ENCODE assay signal across 1 cellular context in the genomic region with DNA sequence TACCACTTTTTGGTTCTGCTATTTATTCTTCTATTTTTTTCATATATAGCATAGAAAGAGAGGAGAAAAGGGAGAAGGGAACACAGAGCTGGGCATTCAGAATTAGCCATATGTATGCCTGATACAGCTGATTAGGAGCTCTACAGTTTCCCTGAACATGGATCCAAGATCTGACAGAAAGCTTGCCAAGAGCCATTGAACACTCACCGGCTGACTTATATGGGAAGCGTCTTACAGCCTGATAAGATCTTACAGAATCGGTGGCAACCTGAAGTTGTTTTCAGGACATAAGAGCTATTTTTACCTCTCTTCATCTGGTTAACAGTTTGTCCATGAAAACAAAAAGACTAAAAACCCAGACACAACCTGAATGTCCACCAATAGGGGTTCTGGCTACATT.
TF ChIP-seq lines count a peak whose summit lies in the region.

No MANE protein-coding gene starts in this region.

TF ChIP-seq in IMR-90, 13 proteins besides CTCF, POLR2A, EP300 and RAD21 (continued from another document):
- no peak for TF ChIP-seq CEBPB (IDR thresholded peaks at IDR 0.05; ENCODE audit: low read depth, low read length)
- TF ChIP-seq RCOR1 (IDR thresholded peaks at IDR 0.05; ENCODE audit: insufficient replicate concordance, low read length) = no peak
- TF ChIP-seq MAZ (IDR thresholded peaks at IDR 0.05; ENCODE audit: borderline replicate concordance, low read depth, low read length) = no peak
- TF ChIP-seq, protein P1, sequence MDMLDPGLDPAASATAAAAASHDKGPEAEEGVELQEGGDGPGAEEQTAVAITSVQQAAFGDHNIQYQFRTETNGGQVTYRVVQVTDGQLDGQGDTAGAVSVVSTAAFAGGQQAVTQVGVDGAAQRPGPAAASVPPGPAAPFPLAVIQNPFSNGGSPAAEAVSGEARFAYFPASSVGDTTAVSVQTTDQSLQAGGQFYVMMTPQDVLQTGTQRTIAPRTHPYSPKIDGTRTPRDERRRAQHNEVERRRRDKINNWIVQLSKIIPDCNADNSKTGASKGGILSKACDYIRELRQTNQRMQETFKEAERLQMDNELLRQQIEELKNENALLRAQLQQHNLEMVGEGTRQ (IDR thresholded peaks at IDR 0.05; ENCODE audit: low read depth, low read length) = no peak
- TF ChIP-seq MAFK (IDR thresholded peaks at IDR 0.05; ENCODE audit: low read depth, low read length) = no peak
- TF ChIP-seq, protein P2, sequence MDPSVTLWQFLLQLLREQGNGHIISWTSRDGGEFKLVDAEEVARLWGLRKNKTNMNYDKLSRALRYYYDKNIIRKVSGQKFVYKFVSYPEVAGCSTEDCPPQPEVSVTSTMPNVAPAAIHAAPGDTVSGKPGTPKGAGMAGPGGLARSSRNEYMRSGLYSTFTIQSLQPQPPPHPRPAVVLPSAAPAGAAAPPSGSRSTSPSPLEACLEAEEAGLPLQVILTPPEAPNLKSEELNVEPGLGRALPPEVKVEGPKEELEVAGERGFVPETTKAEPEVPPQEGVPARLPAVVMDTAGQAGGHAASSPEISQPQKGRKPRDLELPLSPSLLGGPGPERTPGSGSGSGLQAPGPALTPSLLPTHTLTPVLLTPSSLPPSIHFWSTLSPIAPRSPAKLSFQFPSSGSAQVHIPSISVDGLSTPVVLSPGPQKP (IDR thresholded peaks at IDR 0.05; ENCODE audit: borderline replicate concordance, low read depth, low read length) = no peak
- no peak for TF ChIP-seq CHD1 (IDR thresholded peaks at IDR 0.05; ENCODE audit: low read depth, low read length)
- TF ChIP-seq FOS (IDR thresholded peaks at IDR 0.05; ENCODE audit: low read depth, low read length) = no peak
- TF ChIP-seq MXI1 (IDR thresholded peaks at IDR 0.05; ENCODE audit: borderline replicate concordance, low read depth, low read length) = no peak
- TF ChIP-seq SMC3 (IDR thresholded peaks at IDR 0.05; ENCODE audit: low read depth, low read length) = no peak
- no peak for TF ChIP-seq RFX5 (IDR thresholded peaks at IDR 0.05; ENCODE audit: low read depth, low read length)
- no peak for TF ChIP-seq NFE2L2 (IDR thresholded peaks at IDR 0.05; ENCODE audit: low read depth, low read length)
